Comparison of ENCODE assay signal across 8 cellular contexts in the genomic region with DNA sequence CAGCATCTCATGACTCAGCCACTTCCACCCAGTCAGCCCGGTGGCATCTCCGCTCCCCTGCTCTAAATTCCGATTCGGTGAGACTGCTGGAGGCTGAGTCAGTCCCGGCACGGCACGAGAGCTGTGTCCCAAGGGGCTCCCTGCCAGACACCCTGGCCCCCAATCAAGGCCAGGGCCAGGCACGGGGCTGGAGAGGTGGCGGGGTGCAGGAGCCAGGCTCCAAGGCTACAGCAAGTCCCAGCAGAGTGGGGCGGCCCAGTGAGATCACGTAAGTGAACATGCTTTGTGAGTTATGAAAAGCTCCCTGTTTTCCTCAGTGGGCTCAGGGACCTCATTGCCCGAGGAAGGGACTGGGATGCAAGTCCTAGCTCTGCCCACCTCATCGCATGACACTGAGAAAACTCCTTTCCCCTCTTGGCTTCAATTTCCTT. TPM values are rescaled to one million over a fixed set of nuclear protein-coding genes. Genes with fewer than 3 reads are reported as not detected.
DNase-seq lines count a peak whose midpoint lies in the region; ATAC-seq and TF ChIP-seq lines count a peak whose summit lies in the region.

No MANE protein-coding gene starts in this region.

- H3K36me3 Mint-ChIP-seq in stimulated activated naive B cell treated with anti-CD40 and anti-IgM and Interleukin-4, amounts not matched to agents 10 μg/mL and 1 μg/mL and 100 μg/mL, for 72 hours, result peaks cover 11 to 17% of the 10 kb centered on the region in 2 donors
- H3K36me3 Mint-ChIP-seq in immature natural killer cell, result peaks cover 0 to 4% (median 0%) of the 10 kb centered on the region in 3 donors

- H3K27ac Mint-ChIP-seq in stimulated activated naive B cell treated with anti-CD40 and anti-IgM and Interleukin-4, amounts not matched to agents 10 μg/mL and 1 μg/mL and 100 μg/mL, for 72 hours, result no peak overlapping the region
- no peak overlapping the region for H3K27ac Mint-ChIP-seq in immature natural killer cell

- peak overlapping the region in 1 of 2 donors; percentile 46 for H3K4me3 Mint-ChIP-seq in stimulated activated naive B cell treated with anti-CD40 and anti-IgM and Interleukin-4, amounts not matched to agents 10 μg/mL and 1 μg/mL and 100 μg/mL, for 72 hours
- H3K4me3 Mint-ChIP-seq in immature natural killer cell, result peak overlapping the region in 1 of 5 donors; percentile 89

- peaks cover 42% of the 10 kb centered on the region for H3K4me1 ChIP-seq in NT2/D1 (ENCODE audit: insufficient read depth, insufficient read length)

- H3K27me3 Mint-ChIP-seq in stimulated activated naive B cell treated with anti-CD40 and anti-IgM and Interleukin-4, amounts not matched to agents 10 μg/mL and 1 μg/mL and 100 μg/mL, for 72 hours, result peaks cover 4 to 10% of the 10 kb centered on the region in 2 donors
- H3K27me3 Mint-ChIP-seq in immature natural killer cell (ENCODE audit: low read depth in 3 of 3), result peaks cover 2 to 13% (median 9%) of the 10 kb centered on the region in 3 donors

- ATAC-seq in esophagus mucosa, result peak; percentile 57
- ATAC-seq in GM19035 (IDR thresholded peaks at IDR 0.05; ENCODE audit: unreplicated experiment), result no peak
- no peak for ATAC-seq in stimulated activated naive B cell treated with anti-CD40 and anti-IgM and Interleukin-4, amounts not matched to agents 10 μg/mL and 1 μg/mL and 100 μg/mL, for 72 hours (replicated peaks)
- no peak for ATAC-seq in GM21367 (IDR thresholded peaks at IDR 0.05; ENCODE audit: unreplicated experiment)

- POLR2A ChIA-PET in BJ (lab: Charles Lee), result interaction anchor here (0.6 to 1.6 kb wide), 6 partner anchors 13 to 56 kb away, joined by 3 to 6 read pairs (median 4); partner anchors contain the start of genes CCDC85B and FOSL1

- peak; percentile 89 for DNase-seq in BJ (ENCODE audit: low read depth)
- DNase-seq in NT2/D1 (ENCODE audit: low read depth, low spot score), result peak; percentile 62
- peak; percentile 89 for DNase-seq in non-pigmented ciliary epithelial cell (ENCODE audit: low read depth)
- DNase-seq in stimulated activated naive B cell treated with anti-CD40 and anti-IgM and Interleukin-4, amounts not matched to agents 10 μg/mL and 1 μg/mL and 100 μg/mL, for 72 hours, result no peak
- DNase-seq in immature natural killer cell, result no peak

- no peak for TF ChIP-seq CTCF in BJ (IDR thresholded peaks at IDR 0.05; ENCODE audit: insufficient read depth, low read depth, low read length)

- H3K4me1 Mint-ChIP-seq in stimulated activated naive B cell treated with anti-CD40 and anti-IgM and Interleukin-4, amounts not matched to agents 10 μg/mL and 1 μg/mL and 100 μg/mL, for 72 hours, result peaks cover 49 to 65% of the 10 kb centered on the region in 2 donors
- H3K4me1 Mint-ChIP-seq in immature natural killer cell, result peaks cover 31 to 39% of the 10 kb centered on the region in 2 donors

- CTCF ChIA-PET in BJ (lab: Yijun Ruan, JAX), result interaction anchor here (1.2 to 4.8 kb wide), 4 partner anchors 13 to 56 kb away, joined by 3 to 60 read pairs (median 12); partner anchors contain the start of genes CCDC85B, FIBP and MUS81

- H3K27me3 ChIP-seq in BJ (ENCODE audit: control insufficient read depth, insufficient read depth, low read length), result no peaks in the 10 kb centered on the region
- peaks cover 6% of the 10 kb centered on the region for H3K27me3 ChIP-seq in NT2/D1 (ENCODE audit: insufficient read depth, insufficient read length)

- H3K36me3 ChIP-seq in BJ (ENCODE audit: control insufficient read depth, insufficient read depth, low read length) (peaks cover 5% of the 10 kb centered on the region), NT2/D1 (ENCODE audit: insufficient read depth, insufficient read length, low read length) (peaks cover 24% of the 10 kb centered on the region)

- peak overlapping the region; percentile 61 for H3K9ac ChIP-seq in NT2/D1 (ENCODE audit: insufficient read length, low read depth)

- H3K9me3 Mint-ChIP-seq in stimulated activated naive B cell treated with anti-CD40 and anti-IgM and Interleukin-4, amounts not matched to agents 10 μg/mL and 1 μg/mL and 100 μg/mL, for 72 hours, result no peaks in the 10 kb centered on the region
- H3K9me3 Mint-ChIP-seq in immature natural killer cell, result no peaks in the 10 kb centered on the region

- H3K9me3 ChIP-seq in NT2/D1 (ENCODE audit: insufficient read depth, low read length), result no peaks in the 10 kb centered on the region

- no peak overlapping the region for H3K4me3 ChIP-seq in BJ (ENCODE audit: low read depth, low read length)
- no peak overlapping the region for H3K4me3 ChIP-seq in NT2/D1 (ENCODE audit: insufficient read length, low read depth)

RNA-seq across cellular contexts. Expression of gene C11orf68, which starts 3.0 kb away (rescaled TPM):
- polyA plus RNA-seq in BJ (2011; rRNA removed) (49.8 and 81.9 TPM in 2 replicates), immature natural killer cell (10 to 100 TPM; 45.7 to 84.5 (median 60.4) TPM)
- 47.9 and 68.0 TPM in 2 replicates for polyA minus RNA-seq in BJ (2011; rRNA and poly(A)+ RNA removed)
- 16.9 TPM for total RNA-seq in esophagus mucosa

RNA-seq across cellular contexts. Expression of gene DRAP1, which starts 3.4 kb away (rescaled TPM):
- polyA plus RNA-seq in BJ (2011; rRNA removed) (137 and 141 TPM in 2 replicates), immature natural killer cell (100 to 1,000 TPM; 135 to 234 (median 182) TPM)
- polyA minus RNA-seq in BJ (2011; rRNA and poly(A)+ RNA removed), result 43.8 and 54.5 TPM in 2 replicates
- total RNA-seq in esophagus mucosa, result 76.2 TPM

RNA-seq across cellular contexts. Expression of gene FOSL1, which starts 15.6 kb away (rescaled TPM):
- polyA plus RNA-seq in BJ (2011; rRNA removed) (8.2 and 10.3 TPM in 2 replicates), immature natural killer cell (under 1 TPM; 0.13 to 0.30 (median 0.17) TPM)
- polyA minus RNA-seq in BJ (2011; rRNA and poly(A)+ RNA removed), result 9.4 and 15.9 TPM in 2 replicates
- 28.9 TPM for total RNA-seq in esophagus mucosa

RNA-seq across cellular contexts. Expression of gene CCDC85B, which starts 25.4 kb away (rescaled TPM):
- 23.7 and 33.4 TPM in 2 replicates for polyA plus RNA-seq in BJ (2011; rRNA removed)
- 2.7 and 3.3 TPM in 2 replicates for polyA minus RNA-seq in BJ (2011; rRNA and poly(A)+ RNA removed)
- total RNA-seq in esophagus mucosa, result 15.3 TPM
- 100 to 1,000 TPM in 2 of 3 donors, 10 to 100 TPM in 1; 62.9 to 159 (median 142) TPM for polyA plus RNA-seq in immature natural killer cell

RNA-seq across cellular contexts. Expression of gene FIBP, which starts 27.6 kb away (rescaled TPM):
- 136 and 199 TPM in 2 replicates for polyA plus RNA-seq in BJ (2011; rRNA removed)
- 99.3 and 128 TPM in 2 replicates for polyA minus RNA-seq in BJ (2011; rRNA and poly(A)+ RNA removed)
- total RNA-seq in esophagus mucosa, result 42.3 TPM
- polyA plus RNA-seq in immature natural killer cell, result 100 to 1,000 TPM; 120 to 145 (median 141) TPM

Comparison
In these comparisons a context has a peak if more than half of its experiments do, and no peak if none do; other contexts are left out.
1. DNase-seq: peak in BJ (single experiment), NT2/D1 (single experiment) and non-pigmented ciliary epithelial cell (single experiment); none in stimulated activated naive B cell treated with anti-CD40 and anti-IgM and Interleukin-4, amounts not matched to agents 10 μg/mL and 1 μg/mL and 100 μg/mL, for 72 hours (single experiment) and immature natural killer cell (0 of 3).